ENCODE assay signal across 17 cellular contexts in the genomic region with DNA sequence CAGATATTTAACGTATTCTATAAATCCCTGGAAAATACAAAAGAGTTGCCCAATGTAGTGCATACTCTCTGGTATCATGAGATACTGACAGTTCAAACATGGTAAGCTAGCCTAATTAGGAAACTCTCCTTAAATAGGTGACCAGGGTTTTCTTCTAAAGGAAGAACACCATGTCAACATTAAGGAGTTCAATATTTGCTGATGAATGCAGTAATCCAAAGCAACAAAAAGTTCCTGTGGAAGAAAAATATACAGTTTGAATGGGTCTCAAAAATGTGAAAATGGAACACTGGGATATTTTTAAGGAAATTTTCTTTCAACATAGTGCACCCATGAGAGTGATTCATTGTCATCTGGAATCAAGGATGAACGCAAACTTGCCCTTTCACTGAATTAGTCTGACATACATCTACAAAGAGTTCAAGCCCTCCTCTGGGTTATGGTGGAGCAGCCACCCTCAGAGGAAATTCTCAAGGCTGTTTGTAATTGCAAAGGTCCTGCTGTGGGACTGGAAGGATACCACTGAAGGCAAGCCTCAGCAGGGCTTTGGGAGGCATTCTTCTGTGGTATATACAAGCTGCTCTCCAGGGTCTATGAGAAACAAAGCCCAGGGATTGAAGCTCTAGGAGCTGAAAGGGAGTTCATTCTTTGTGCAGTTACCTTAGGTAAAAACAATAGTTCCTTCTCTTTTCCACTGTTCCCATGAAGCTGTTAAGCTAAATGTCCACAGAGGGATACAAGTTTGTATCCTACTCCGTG.
"Had no signal": no experiment of that assay in that cellular context is flagged by ENCODE, and none has a peak within 500 bp of the region (broad histone marks: within the 10 kb centered on the region; RNA-seq: fewer than 3 reads in every experiment).

No MANE protein-coding gene starts in this region.

- H3K36me3 ChIP-seq: WERI-Rb-1 had no signal

- H3K4me1 Mint-ChIP-seq: activated CD4-positive, alpha-beta T cell treated with anti-CD3 and anti-CD28 coated beads, Interleukin-2, amount 10 ng/mL, durations not matched to agents 24 days and 14 days; naive thymus-derived CD8-positive, alpha-beta T cell; stimulated activated naive CD8-positive, alpha-beta T cell treated with anti-CD3 and anti-CD28 coated beads, Interleukin-15, amount 100 ng/mL, for 72 hours had no signal

- H3K9me3 Mint-ChIP-seq: activated T-helper 1 cell treated with anti-CD3 and anti-CD28 coated beads, Interleukin-12 subunit alpha, Interleukin-12 subunit beta, Interleukin-2, Interleukin-4 antibody, amounts not matched to agents 30 ng/mL and 10 ng/mL and 1 ng/mL, durations not matched to agents 14 hours and 24 hours and 36 hours had no signal

- H3K4me3 ChIP-seq: coronary artery, mucosa of descending colon had no signal

- H3K9me3 ChIP-seq: mucosa of descending colon had no signal

- H3K27me3 ChIP-seq: foreskin keratinocyte had no signal

- H3K4me1 ChIP-seq: foreskin keratinocyte had no signal

- H3K27ac Mint-ChIP-seq: activated CD4-positive, alpha-beta T cell treated with anti-CD3 and anti-CD28 coated beads, Interleukin-2, amount 10 ng/mL, durations not matched to agents 24 days and 14 days; activated T-helper 1 cell treated with anti-CD3 and anti-CD28 coated beads, Interleukin-12 subunit alpha, Interleukin-12 subunit beta, Interleukin-2, Interleukin-4 antibody, amounts not matched to agents 30 ng/mL and 10 ng/mL and 1 ng/mL, durations not matched to agents 14 hours and 24 hours and 36 hours; naive thymus-derived CD8-positive, alpha-beta T cell had no signal

- FAIRE-seq: endothelial cell of umbilical vein, urothelium cell line had no signal

- H3K4me3 Mint-ChIP-seq: activated CD4-positive, alpha-beta T cell treated with anti-CD3 and anti-CD28 coated beads, Interleukin-2, amount 10 ng/mL, durations not matched to agents 24 days and 14 days; activated T-helper 1 cell treated with anti-CD3 and anti-CD28 coated beads, Interleukin-12 subunit alpha, Interleukin-12 subunit beta, Interleukin-2, Interleukin-4 antibody, amounts not matched to agents 30 ng/mL and 10 ng/mL and 1 ng/mL, durations not matched to agents 14 hours and 24 hours and 36 hours; naive thymus-derived CD8-positive, alpha-beta T cell; stimulated activated naive CD8-positive, alpha-beta T cell treated with anti-CD3 and anti-CD28 coated beads, Interleukin-15, amount 100 ng/mL, for 72 hours had no signal

- DNase-seq: activated CD4-positive, alpha-beta T cell treated with anti-CD3 and anti-CD28 coated beads, Interleukin-2, amount 10 ng/mL, durations not matched to agents 24 days and 14 days; activated naive CD4-positive, alpha-beta T cell; caudate nucleus; effector CD4-positive, alpha-beta T cell; head of caudate nucleus; mucosa of descending colon; naive thymus-derived CD8-positive, alpha-beta T cell; occipital lobe; stimulated activated CD4-positive, alpha-beta T cell treated with anti-CD3 and anti-CD28 coated beads, Interleukin-4, amount 100 ng/mL, for 4 hours; stimulated activated naive CD8-positive, alpha-beta T cell treated with anti-CD3 and anti-CD28 coated beads, Interleukin-15, amount 100 ng/mL, for 72 hours; T1000; WERI-Rb-1 had no signal

- H3K27ac ChIP-seq: coronary artery, foreskin keratinocyte, WERI-Rb-1 had no signal

- H3K36me3 Mint-ChIP-seq: naive thymus-derived CD8-positive, alpha-beta T cell had no signal

- H3K27me3 Mint-ChIP-seq: activated CD4-positive, alpha-beta T cell treated with anti-CD3 and anti-CD28 coated beads, Interleukin-2, amount 10 ng/mL, durations not matched to agents 24 days and 14 days; stimulated activated naive CD8-positive, alpha-beta T cell treated with anti-CD3 and anti-CD28 coated beads, Interleukin-15, amount 100 ng/mL, for 72 hours had no signal

- ATAC-seq: foreskin keratinocyte; mucosa of descending colon; naive thymus-derived CD8-positive, alpha-beta T cell; stimulated activated naive CD8-positive, alpha-beta T cell treated with anti-CD3 and anti-CD28 coated beads, Interleukin-15, amount 100 ng/mL, for 72 hours had no signal
